Comparison of ENCODE assay signal across 8 cellular contexts in the genomic region with DNA sequence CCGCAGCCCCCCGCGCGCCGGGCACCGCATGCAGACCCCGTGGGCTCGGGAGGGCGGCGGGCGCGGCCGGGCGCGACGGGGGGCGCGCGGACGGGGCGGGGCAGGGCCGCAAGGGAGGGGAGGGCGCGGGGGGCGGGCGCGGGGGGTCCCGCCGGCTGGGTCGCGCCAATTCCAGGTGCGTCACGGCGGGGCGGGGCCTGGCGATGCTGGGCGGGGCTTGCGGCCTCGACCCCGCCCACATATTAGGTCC. TPM values are rescaled to one million over a fixed set of nuclear protein-coding genes. Genes with fewer than 3 reads are reported as not detected.
DNase-seq lines count a peak whose midpoint lies in the region; ATAC-seq and TF ChIP-seq lines count a peak whose summit lies in the region.

No MANE protein-coding gene starts in this region.

- peaks cover 13% of the 10 kb centered on the region for H3K36me3 ChIP-seq in CD8-positive, alpha-beta memory T cell (ENCODE audit: insufficient read depth, low read length)
- H3K36me3 ChIP-seq in Loucy (ENCODE audit: insufficient read depth, low read length) = peaks cover 15% of the 10 kb centered on the region

- no peak for TF ChIP-seq CTCF in Loucy (conservative IDR thresholded peaks at IDR 0.05; ENCODE audit: low read length)

- H3F3A ChIP-seq in Loucy (ENCODE audit: low read depth) = no peaks in the 10 kb centered on the region

- H3K9me3 ChIP-seq in CD8-positive, alpha-beta memory T cell (ENCODE audit: low read length) = no peaks in the 10 kb centered on the region
- H3K9me3 ChIP-seq in Loucy (ENCODE audit: insufficient read depth, low read depth, low read length) = no peaks in the 10 kb centered on the region

- H3K36me3 Mint-ChIP-seq in CD8-positive, alpha-beta memory T cell = peaks cover 9 to 25% (median 11%) of the 10 kb centered on the region in 3 donors

- POLR2A ChIA-PET in CD8-positive, alpha-beta memory T cell (lab: Charles Lee) = interaction anchor here (0.9 to 5.9 kb wide), 10 partner anchors 15 to 600 kb away, joined by 3 to 50 read pairs (median 6); a partner anchor contains a TSS

- H3K27ac Mint-ChIP-seq in CD8-positive, alpha-beta memory T cell = peak overlapping the region in 1 of 8 donors; percentile 82

- no peak overlapping the region for H2AFZ ChIP-seq in Loucy (ENCODE audit: low read length)

- peaks cover 14 to 26% (median 20%) of the 10 kb centered on the region in 3 donors for H3K4me1 Mint-ChIP-seq in CD8-positive, alpha-beta memory T cell

- no peak overlapping the region for H3K4me3 ChIP-seq in CD8-positive, alpha-beta memory T cell (ENCODE audit: low read length)
- peak overlapping the region; percentile 83 for H3K4me3 ChIP-seq in Loucy (ENCODE audit: low read length, poor library complexity, severe bottlenecking)

- H3K4me1 ChIP-seq in CD8-positive, alpha-beta memory T cell (ENCODE audit: insufficient read depth, low read length) = peaks cover 7% of the 10 kb centered on the region
- peaks cover 19% of the 10 kb centered on the region for H3K4me1 ChIP-seq in Loucy (ENCODE audit: insufficient read depth, low read length, poor library complexity, severe bottlenecking)

- H4K20me1 ChIP-seq in Loucy (ENCODE audit: insufficient read depth, low read length, poor library complexity, severe bottlenecking) = peaks cover 6% of the 10 kb centered on the region

- H3K4me3 Mint-ChIP-seq in CD8-positive, alpha-beta memory T cell = peak overlapping the region in 6 of 7 donors; percentile 23 to 88 (median 84)

- DNase-seq in CD8-positive, alpha-beta memory T cell = no peak
- peak; percentile 82 for DNase-seq in activated naive CD4-positive, alpha-beta T cell treated with Interleukin-2 at 50 U/mL for 16 hours
- peak; percentile 80 for DNase-seq in iris pigment epithelial cell (ENCODE audit: low read depth)
- peak in 2 of 3 donors; percentile 80 to 86 for DNase-seq in stimulated activated CD4-positive, alpha-beta T cell treated with anti-CD3 and anti-CD28 coated beads, TNF-alpha, amount 100 ng/mL, for 48 hours (ENCODE audit: low read depth in 3 of 3)

- no peaks in the 10 kb centered on the region for H3K27me3 ChIP-seq in CD8-positive, alpha-beta memory T cell (ENCODE audit: insufficient read depth, low read length, poor library complexity, severe bottlenecking)
- no peaks in the 10 kb centered on the region for H3K27me3 ChIP-seq in Loucy (ENCODE audit: insufficient read depth, low read length, poor library complexity, severe bottlenecking)

- peak overlapping the region; percentile 81 for H3K9ac ChIP-seq in Loucy (ENCODE audit: low read depth, low read length, poor library complexity, severe bottlenecking)

- peak overlapping the region; percentile 93 for H3K4me2 ChIP-seq in Loucy (ENCODE audit: low read depth, low read length, poor library complexity, severe bottlenecking)

- peaks cover 26% of the 10 kb centered on the region for H3K79me2 ChIP-seq in Loucy (ENCODE audit: insufficient read depth, low read length)

- H3K9me2 ChIP-seq in Loucy (replicated peaks; ENCODE audit: low read depth, low read length) = no peaks in the 10 kb centered on the region

- CTCF ChIA-PET in CD8-positive, alpha-beta memory T cell (lab: Charles Lee) = interaction anchor here (0.8 to 4.0 kb wide), 14 partner anchors 10 to 177 kb away, joined by 3 to 30 read pairs (median 4); a partner anchor contains a TSS

- ATAC-seq in HG03520 (IDR thresholded peaks at IDR 0.05; ENCODE audit: unreplicated experiment) (no peak), GM21528 (IDR thresholded peaks at IDR 0.05; ENCODE audit: low FRiP score, unreplicated experiment) (no peak), HG03565 (IDR thresholded peaks at IDR 0.05; ENCODE audit: unreplicated experiment) (no peak)

- no peaks in the 10 kb centered on the region for H3K9me3 Mint-ChIP-seq in CD8-positive, alpha-beta memory T cell

- no peaks in the 10 kb centered on the region for H3K27me3 Mint-ChIP-seq in CD8-positive, alpha-beta memory T cell

- no peak overlapping the region for H3K27ac ChIP-seq in CD8-positive, alpha-beta memory T cell (ENCODE audit: low read depth, low read length)

RNA-seq across cellular contexts. Expression of a gene that starts 0.2 kb away (rescaled TPM):
- total RNA-seq in CD8-positive, alpha-beta memory T cell = 10 to 100 TPM; 44.4 to 48.4 TPM
- polyA plus RNA-seq in CD8-positive, alpha-beta memory T cell = 19.5 TPM

RNA-seq across cellular contexts. Expression of a gene that starts 15.5 kb away (rescaled TPM):
- 100 to 1,000 TPM; 131 to 134 TPM for total RNA-seq in CD8-positive, alpha-beta memory T cell
- polyA plus RNA-seq in CD8-positive, alpha-beta memory T cell = 41.1 TPM

RNA-seq across cellular contexts. Expression of a gene that starts 32.4 kb away (rescaled TPM):
- 10 to 100 TPM; 22.9 to 23.4 TPM for total RNA-seq in CD8-positive, alpha-beta memory T cell
- polyA plus RNA-seq in CD8-positive, alpha-beta memory T cell = 5.7 TPM

Comparison
In these comparisons a context has a peak if more than half of its experiments do, and no peak if none do; other contexts are left out.
1. DNase-seq: peak in activated naive CD4-positive, alpha-beta T cell treated with Interleukin-2 at 50 U/mL for 16 hours (single experiment), iris pigment epithelial cell (single experiment) and stimulated activated CD4-positive, alpha-beta T cell treated with anti-CD3 and anti-CD28 coated beads, TNF-alpha, amount 100 ng/mL, for 48 hours (2 of 3); none in CD8-positive, alpha-beta memory T cell (0 of 5).